7 cellular contexts compared by ENCODE assay signal in the genomic region with DNA sequence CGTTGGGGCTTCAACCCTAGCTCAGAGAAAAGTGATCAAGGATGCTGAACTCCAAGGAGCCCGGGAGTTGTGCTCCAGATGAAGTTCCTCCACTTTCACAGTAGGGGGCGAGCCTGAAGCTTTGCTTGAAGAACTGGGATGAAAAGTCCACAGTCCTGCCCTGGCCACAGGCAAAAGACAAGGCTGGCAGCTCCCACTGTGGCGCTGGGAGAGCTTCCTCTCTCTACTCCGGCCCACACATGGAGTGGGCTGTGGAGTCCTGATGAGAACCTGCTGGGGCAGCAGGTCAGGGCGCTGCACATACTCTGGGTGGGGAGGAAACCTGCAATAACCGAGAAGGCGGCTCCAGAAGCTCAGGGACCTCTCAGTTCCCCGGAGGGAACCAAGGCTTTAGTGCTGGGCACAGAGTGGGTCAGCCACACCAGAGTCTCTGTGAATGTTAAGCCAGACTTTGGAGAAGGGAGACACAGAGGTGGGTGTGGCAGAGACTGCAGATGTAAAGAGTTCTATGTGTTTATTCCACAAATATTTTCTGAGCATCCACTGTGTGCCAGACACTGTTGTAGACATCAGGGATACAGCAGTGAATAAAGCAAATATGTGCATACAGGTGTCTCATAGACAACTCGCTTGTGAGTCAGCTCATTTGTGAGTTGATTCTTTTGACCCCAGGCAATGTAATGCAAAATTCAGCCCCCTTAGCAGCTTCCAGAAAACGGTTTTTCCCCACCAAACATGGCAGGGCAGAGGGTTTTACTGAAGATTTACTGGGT. TPM values are rescaled to one million over a fixed set of nuclear protein-coding genes. Genes with fewer than 3 reads are reported as not detected.
A peak's percentile ranks its signal among the peaks of the same experiment; 100 is the strongest.
DNase-seq lines count a peak whose midpoint lies in the region; ATAC-seq and TF ChIP-seq lines count a peak whose summit lies in the region.

No MANE protein-coding gene starts in this region.

- 37% methylated on average over 11 of the region's 11 CpGs for WGBS in liver
- 19% methylated on average over 11 of the region's 11 CpGs for WGBS in suprapubic skin

- peak; percentile 94 to 95 for TF ChIP-seq RAD21 in liver (IDR thresholded peaks at IDR 0.05)

- no peaks in the 10 kb centered on the region for H3K36me3 ChIP-seq in liver (ENCODE audit: control insufficient read depth in 4 of 4, insufficient read depth in 3 of 4, low read depth in 1 of 4, low read length in 3 of 4)
- H3K36me3 ChIP-seq in suprapubic skin, result no peaks in the 10 kb centered on the region

- DNase-seq in DMS53 (lab: John Stamatoyannopoulos, UW) (peak; percentile 87), HFFc6 (peak; percentile 74), RPMI7951 (ENCODE audit: low read depth) (peak; percentile 79), dermis blood vessel endothelial cell (peak; percentile 89), suprapubic skin (ENCODE audit: low spot score in 2 of 2) (no peak)

- no peak overlapping the region for H3K27ac ChIP-seq in liver (ENCODE audit: low read depth in 1 of 2, low read length in 2 of 2)
- H3K27ac ChIP-seq in suprapubic skin, result peak overlapping the region; percentile 80

- H3K9me3 Mint-ChIP-seq in HFFc6, result no peaks in the 10 kb centered on the region

- H3K9ac ChIP-seq in liver (ENCODE audit: low read depth in 1 of 2, low read length in 2 of 2), result no peak overlapping the region

- H3K4me3 ChIP-seq in liver (ENCODE audit: low read depth in 1 of 3, low read length in 3 of 3) (no peak overlapping the region), suprapubic skin (no peak overlapping the region)

- H3K27me3 ChIP-seq in liver (ENCODE audit: control insufficient read depth in 4 of 4, insufficient read depth in 4 of 4, low read length in 3 of 4), result no peaks in the 10 kb centered on the region
- H3K27me3 ChIP-seq in suprapubic skin, result no peaks in the 10 kb centered on the region

- no peak for TF ChIP-seq EP300 in suprapubic skin (IDR thresholded peaks at IDR 0.05)

- no peak for TF ChIP-seq POLR2A in suprapubic skin (IDR thresholded peaks at IDR 0.05)

- peak overlapping the region; percentile 88 for H3K27ac Mint-ChIP-seq in HFFc6

- H3K36me3 Mint-ChIP-seq in HFFc6 (ENCODE audit: low read depth), result no peaks in the 10 kb centered on the region

- ATAC-seq in HG03565 (IDR thresholded peaks at IDR 0.05; ENCODE audit: unreplicated experiment), result no peak

- H3K4me1 Mint-ChIP-seq in HFFc6 (ENCODE audit: low read depth), result peaks cover 57% of the 10 kb centered on the region

- peak; percentile 87 for TF ChIP-seq CTCF in HFFc6 (IDR thresholded peaks at IDR 0.05)
- TF ChIP-seq CTCF in liver (IDR thresholded peaks at IDR 0.05; ENCODE audit: low read depth, low read length, missing input control), result peak; percentile 88
- TF ChIP-seq CTCF in suprapubic skin (IDR thresholded peaks at IDR 0.05), result peak; percentile 54 to 87

- H3K27me3 Mint-ChIP-seq in HFFc6 (ENCODE audit: insufficient read depth), result peaks cover 1% of the 10 kb centered on the region; the same call in 1 of the 2 replicates

- H3K4me3 Mint-ChIP-seq in HFFc6, result peak overlapping the region; percentile 50; the same call in 1 of the 2 replicates

- H3K4me1 ChIP-seq in liver (ENCODE audit: control insufficient read depth in 4 of 4, insufficient read depth in 4 of 4, low read length in 3 of 4), result peaks cover 0 to 5% (median 0%) of the 10 kb centered on the region in 4 donors
- peaks cover 21% of the 10 kb centered on the region for H3K4me1 ChIP-seq in suprapubic skin

- H3K9me3 ChIP-seq in liver (ENCODE audit: control insufficient read depth in 4 of 4, low read length in 3 of 4) (no peaks in the 10 kb centered on the region), suprapubic skin (no peaks in the 10 kb centered on the region)

TF ChIP-seq in liver, 16 proteins besides CTCF, POLR2A, EP300 and RAD21:
- peak; percentile 43 for TF ChIP-seq HNF4G (IDR thresholded peaks at IDR 0.05)
- TF ChIP-seq, protein P1, sequence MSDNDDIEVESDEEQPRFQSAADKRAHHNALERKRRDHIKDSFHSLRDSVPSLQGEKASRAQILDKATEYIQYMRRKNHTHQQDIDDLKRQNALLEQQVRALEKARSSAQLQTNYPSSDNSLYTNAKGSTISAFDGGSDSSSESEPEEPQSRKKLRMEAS (IDR thresholded peaks at IDR 0.05), result no peak
- no peak for TF ChIP-seq NR2F2 (IDR thresholded peaks at IDR 0.05)
- peak; percentile 49 for TF ChIP-seq SP1 (IDR thresholded peaks at IDR 0.05)
- TF ChIP-seq RXRA (IDR thresholded peaks at IDR 0.05), result peak in 1 of 2 donors; percentile 47
- TF ChIP-seq HNF4A (conservative IDR thresholded peaks at IDR 0.05), result peak; percentile 57 to 78

RNA-seq across cellular contexts. Expression of a gene that starts 48.0 kb away (rescaled TPM):
- 100 to 1,000 TPM; 106 to 151 (median 128) TPM for total RNA-seq in HFFc6 (2021; fragmentation: NEBNext Ultra II Directional; extraction: Animal tissue kit (Norgen Biotek cat#: 25700))
- total RNA-seq in RPMI7951 (2014; rRNA removed; shearing (Covaris generic)), result 335 and 349 TPM in 2 replicates
- total RNA-seq in dermis blood vessel endothelial cell, result 94.3 and 98.2 TPM in 2 replicates
- total RNA-seq in liver, result 10 to 100 TPM; 31.2 to 35.7 TPM
- polyA plus RNA-seq in liver, result 100 to 1,000 TPM in 1 of 2 donors, 10 to 100 TPM in 1; 46.2 to 130 TPM
- total RNA-seq in suprapubic skin, result 10 to 100 TPM; 30.7 to 82.2 (median 56.3) TPM

RNA-seq across cellular contexts. Expression of a gene that starts 59.9 kb away (rescaled TPM):
- total RNA-seq in HFFc6 (2021; fragmentation: NEBNext Ultra II Directional; extraction: Animal tissue kit (Norgen Biotek cat#: 25700)), result 10 to 100 TPM; 23.0 to 27.1 (median 24.5) TPM
- total RNA-seq in RPMI7951 (2014; rRNA removed; shearing (Covaris generic)), result 37.9 and 40.0 TPM in 2 replicates
- total RNA-seq in dermis blood vessel endothelial cell (31.3 and 39.2 TPM in 2 replicates), liver (10 to 100 TPM; 10.6 to 12.3 TPM), suprapubic skin (10 to 100 TPM; 15.1 to 25.3 (median 20.7) TPM)
- polyA plus RNA-seq in liver, result 1 to 10 TPM; 7.2 to 8.5 TPM

Comparison
In these comparisons a context has a peak if more than half of its experiments do, and no peak if none do; other contexts are left out.
1. DNase-seq: peak in DMS53 (single experiment), HFFc6 (single experiment), RPMI7951 (single experiment) and dermis blood vessel endothelial cell (single experiment); none in suprapubic skin (0 of 2).
2. Peak in every context shown above with its lines, with median percentiles within 50 percentile points of each other: CTCF ChIP-seq.